In genomic region chr12:68451261-68452091, GRCh38 we compare ENCODE assay signal across 8 cellular contexts.
DNase-seq lines count a peak whose midpoint lies in the region; ATAC-seq and TF ChIP-seq lines count a peak whose summit lies in the region.

No MANE protein-coding gene starts in this region.

- H3K4me3 Mint-ChIP-seq in CD4-positive, alpha-beta T cell = peak overlapping the region; percentile 76

- no peak overlapping the region for H3K4me3 ChIP-seq in urinary bladder (ENCODE audit: low read depth, low read length)

- H3K4me1 ChIP-seq in urinary bladder (ENCODE audit: insufficient read depth) = peaks cover 2% of the 10 kb centered on the region

- no peaks in the 10 kb centered on the region for H3K36me3 ChIP-seq in urinary bladder (ENCODE audit: insufficient read depth)

- peak in 4 of 10 experiments; percentile 3 to 35 (median 11) for DNase-seq in CD4-positive, alpha-beta T cell
- DNase-seq in RPMI8226 = peak; percentile 52
- peak; percentile 32 for DNase-seq in central memory CD4-positive, alpha-beta T cell
- DNase-seq in myocyte (ENCODE audit: low read depth) = peak; percentile 35
- no peak for DNase-seq in HK-2 (ENCODE audit: unreplicated experiment)

- ATAC-seq in CD4-positive, alpha-beta T cell (ENCODE audit: poor library complexity) = peak; percentile 57
- ATAC-seq in GM19043 (IDR thresholded peaks at IDR 0.05; ENCODE audit: low read depth, unreplicated experiment) (peak; percentile 66), HG03139 (IDR thresholded peaks at IDR 0.05; ENCODE audit: unreplicated experiment) (peak; percentile 58)

- H3K27me3 Mint-ChIP-seq in CD4-positive, alpha-beta T cell = no peaks in the 10 kb centered on the region

- POLR2A ChIA-PET in CD4-positive, alpha-beta T cell (lab: Charles Lee) = interaction anchor here (0.7 to 1.5 kb wide), 4 partner anchors 11 to 88 kb away, joined by 3 to 5 read pairs (median 4); no protein-coding TSS in a partner anchor

- peaks cover 100% of the 10 kb centered on the region for H3K4me1 Mint-ChIP-seq in CD4-positive, alpha-beta T cell (ENCODE audit: low read depth)

- no peaks in the 10 kb centered on the region for H3K27me3 ChIP-seq in CD4-positive, alpha-beta T cell (ENCODE audit: control insufficient read depth, insufficient read depth, low read length)

- TF ChIP-seq CTCF in CD4-positive, alpha-beta T cell (IDR thresholded peaks at IDR 0.05) = no peak

- H3K9me3 Mint-ChIP-seq in CD4-positive, alpha-beta T cell = no peaks in the 10 kb centered on the region

- peak overlapping the region; percentile 79 for H3K27ac Mint-ChIP-seq in CD4-positive, alpha-beta T cell

- CTCF ChIA-PET in CD4-positive, alpha-beta T cell (lab: Charles Lee) = no interaction called here

- intact Hi-C loops in CD4-positive, alpha-beta T cell (cut with DNase I, micrococcal nuclease) = no loop called here

- WGBS in urinary bladder = 18% methylated on average over 7 of the region's 7 CpGs

- H3K9me3 ChIP-seq in CD4-positive, alpha-beta T cell (ENCODE audit: control insufficient read depth, low read length) = no peaks in the 10 kb centered on the region

- no peaks in the 10 kb centered on the region for H3K36me3 Mint-ChIP-seq in CD4-positive, alpha-beta T cell (ENCODE audit: low read depth)

- H3K27ac ChIP-seq in CD4-positive, alpha-beta T cell (ENCODE audit: low read depth, low read length) = peak overlapping the region; percentile 31
- peak overlapping the region; percentile 66 for H3K27ac ChIP-seq in urinary bladder (ENCODE audit: low read depth)
